17 cellular contexts compared by ENCODE assay signal in the genomic region with DNA sequence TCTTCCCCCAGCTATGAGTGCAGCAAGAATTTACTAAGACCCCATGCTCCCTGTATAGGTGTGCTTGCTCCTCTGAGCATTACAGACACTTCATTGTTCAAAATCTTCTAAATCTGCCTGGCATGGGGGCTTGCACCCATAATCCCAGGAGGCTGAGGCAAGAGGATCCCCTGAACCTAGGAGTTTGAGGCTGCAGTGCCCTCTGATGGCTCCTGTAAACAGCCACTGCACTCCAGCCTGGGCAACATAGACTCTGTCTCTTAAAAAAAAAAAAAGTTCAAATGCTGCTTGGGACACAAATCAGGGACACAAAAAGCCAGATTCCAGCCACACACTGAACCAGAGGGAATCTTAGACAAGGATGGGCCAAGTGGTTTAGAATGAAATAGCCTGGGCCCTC. TPM values are rescaled to one million over a fixed set of nuclear protein-coding genes. Genes with fewer than 3 reads are reported as not detected.
DNase-seq lines count a peak whose midpoint lies in the region; ATAC-seq, FAIRE-seq and TF ChIP-seq lines count a peak whose summit lies in the region.
"Had no signal": no experiment of that assay in that cellular context is flagged by ENCODE, and none has a peak within 500 bp of the region (broad histone marks: within the 10 kb centered on the region; RNA-seq: fewer than 3 reads in every experiment).

No MANE protein-coding gene starts in this region.

- BruUV-seq in HepG2 (replicated peaks; lab: Mats Ljungman, UMichigan): no TSS peak

- TF ChIP-seq EP300 in HepG2 (IDR thresholded peaks at IDR 0.05; ENCODE audit: low read depth in 2 of 2, low read length in 2 of 2) (no peak), HepG2 (CRISPR knock-in tag; IDR thresholded peaks at IDR 0.05; ENCODE audit: borderline replicate concordance) (no peak)

- no peak for FAIRE-seq in HepG2 (lab: Jason Lieb, UNC)

- H4K20me1 ChIP-seq in HepG2 (ENCODE audit: insufficient read depth, low read length): peaks cover 4% of the 10 kb centered on the region; the same call in 1 of the 2 replicates

- H3K4me3 ChIP-seq in HepG2 (replicated peaks in 1 of 3; ENCODE audit: insufficient read depth in 1 of 3, low read depth in 2 of 3, low read length in 3 of 3): no peak overlapping the region
- no peak overlapping the region for H3K4me3 ChIP-seq in right lobe of liver
- no peak overlapping the region for H3K4me3 ChIP-seq in epithelial cell of proximal tubule (ENCODE audit: low read depth, low read length)

- no peak overlapping the region for H3K9ac ChIP-seq in HepG2 (ENCODE audit: insufficient read depth, low read depth, low read length)

- H3K27me3 ChIP-seq in HepG2 (ENCODE audit: control insufficient read depth in 1 of 2, insufficient read depth in 2 of 2, low read length in 2 of 2) (0 out of 5 replicates have a peak, but pooled peaks cover 0 to 4% of the 10 kb centered on the region in 2 experiments), right lobe of liver (no peaks in the 10 kb centered on the region)

- no peak overlapping the region for H2AFZ ChIP-seq in HepG2 (ENCODE audit: low read length)

- ATAC-seq in HepG2: no peak
- ATAC-seq in right lobe of liver: no peak
- ATAC-seq in GM21381 (IDR thresholded peaks at IDR 0.05; ENCODE audit: unreplicated experiment): no peak
- ATAC-seq: activated naive CD8-positive, alpha-beta T cell treated with anti-CD3 and anti-CD28 coated beads, Interleukin-2, amount 50 U/mL, for 24 hours had no signal

- in situ Hi-C loops in HepG2 (cut with HindIII; ENCODE audit: extremely low pct_ligation_motif_present, low pct_unique_long_range_greater_than_20kb): no loop called here

- H3K9me3 ChIP-seq in HepG2 (ENCODE audit: low read length) (no peaks in the 10 kb centered on the region), right lobe of liver (no peaks in the 10 kb centered on the region)

- CTCF ChIA-PET in HepG2 (lab: Yijun Ruan, JAX; ENCODE audit: low intra/inter-chr PET ratio, low total read pairs): interaction anchor here (1.0 kb wide), 1 partner anchor 41 kb away, joined by 3 read pairs; no protein-coding TSS in a partner anchor

- H3K79me2 ChIP-seq in HepG2 (ENCODE audit: insufficient read depth, low read length): peaks cover 6% of the 10 kb centered on the region

- TF ChIP-seq CTCF in HepG2 (CRISPR knock-in tag; IDR thresholded peaks at IDR 0.05): peak; percentile 58
- peak in 1 of 4 donors; percentile 9 for TF ChIP-seq CTCF in right lobe of liver (IDR thresholded peaks at IDR 0.05)
- TF ChIP-seq CTCF in epithelial cell of proximal tubule (conservative IDR thresholded peaks at IDR 0.05; ENCODE audit: low read depth, low read length): peak; percentile 49

- TF ChIP-seq RAD21 in HepG2 (CRISPR knock-in tag; IDR thresholded peaks at IDR 0.05): no peak

- POLR2A ChIA-PET in HepG2 (lab: Yijun Ruan, JAX): no interaction called here

- H3K36me3 ChIP-seq in HepG2 (replicated peaks in 1 of 2; ENCODE audit: control insufficient read depth in 1 of 2, insufficient read depth in 2 of 2, low read length in 2 of 2): no peaks in the 10 kb centered on the region
- H3K36me3 ChIP-seq in right lobe of liver: no peaks in the 10 kb centered on the region

- H3K4me1 ChIP-seq in HepG2 (ENCODE audit: insufficient read depth, low read length) (peaks cover 37% of the 10 kb centered on the region), right lobe of liver (peaks cover 0 to 14% (median 2%) of the 10 kb centered on the region in 4 donors)

- no peak overlapping the region for H3K4me2 ChIP-seq in HepG2 (ENCODE audit: low read depth, low read length)

- TF ChIP-seq POLR2A in HepG2 (IDR thresholded peaks at IDR 0.05; ENCODE audit: insufficient read depth in 1 of 2, low read depth in 2 of 2, low read length in 2 of 2): no peak
- TF ChIP-seq POLR2A in right lobe of liver (IDR thresholded peaks at IDR 0.05): no peak

- intact Hi-C loops in HepG2 (cut with micrococcal nuclease; ENCODE audit: unreplicated experiment): no loop called here
- intact Hi-C loops in right lobe of liver (cut with DNase I): loop anchor here in 1 of 2 donors (5.0 kb wide), 1 partner anchor 50 kb away; no protein-coding TSS in a partner anchor

- H3K27ac ChIP-seq in HepG2 (ENCODE audit: extremely low read length, insufficient read depth, low read length): no peak overlapping the region
- H3K27ac ChIP-seq in right lobe of liver: no peak overlapping the region

- DNase-seq in HepG2 (ENCODE audit: low spot score) (no peak), right lobe of liver (no peak), RPMI8226 (peak; percentile 44), epithelial cell of proximal tubule (ENCODE audit: low read depth) (no peak), NCI-H2196 treated with DMSO at 0.1 percent for 48 hours (lab: John Stamatoyannopoulos, UW; ENCODE audit: unreplicated experiment) (no peak), ureter (ENCODE audit: low spot score) (no peak)
- DNase-seq in activated CD4-positive, CD25-positive, alpha-beta regulatory T cell treated with anti-CD3 and anti-CD28 coated beads, Interleukin-2, amount 50 U/mL, for 72 hours: no peak
- DNase-seq: activated naive CD8-positive, alpha-beta T cell treated with anti-CD3 and anti-CD28 coated beads, Interleukin-2, amount 50 U/mL, for 24 hours; C1 segment of cervical spinal cord; cortex of kidney; foreskin melanocyte; GF-D8; immature natural killer cell; NCI-H2081 treated with DMSO at 0.1 percent for 48 hours; stimulated activated CD4-positive, alpha-beta T cell treated with anti-CD3 and anti-CD28 coated beads, Interleukin-2, amount 100 ng/mL, for 48 hours; stimulated activated naive CD4-positive, alpha-beta T cell had no signal

RNA-seq across cellular contexts. Expression of a gene that starts 3.4 kb away (rescaled TPM):
- total RNA-seq in HepG2 (2016; rRNA removed; fragmentation: Illumina TruSeq; extraction: Trizol) (33.0 and 43.2 TPM in 2 replicates), right lobe of liver (10 to 100 TPM; 10.8 to 19.7 (median 14.1) TPM), epithelial cell of proximal tubule (80.3 and 82.0 TPM in 2 replicates), ureter (19.1 TPM)
- 11.5 and 12.1 TPM in 2 replicates for total RNA-seq in HepG2 (2016; cell fraction: cytosol; rRNA removed; fragmentation: Illumina TruSeq; extraction: Trizol; ENCODE audit: low read depth)
- total RNA-seq in HepG2 (2016; cell fraction: insoluble cytoplasmic fraction; rRNA removed; fragmentation: Illumina TruSeq; extraction: Trizol): 34.5 and 39.6 TPM in 2 replicates
- total RNA-seq in HepG2 (2016; cell fraction: membrane; rRNA removed; fragmentation: Illumina TruSeq; extraction: Trizol): 19.5 and 22.7 TPM in 2 replicates
- total RNA-seq in HepG2 (2016; cell fraction: nucleus; rRNA removed; fragmentation: Illumina TruSeq; extraction: Trizol): 16.0 and 18.3 TPM in 2 replicates
- 47.6 and 55.8 TPM in 2 replicates for polyA plus RNA-seq in HepG2 (2011; rRNA removed)
- polyA plus RNA-seq in HepG2 (2011; cell fraction: cytosol; rRNA removed): 41.0 and 59.2 TPM in 2 replicates
- polyA plus RNA-seq in HepG2 (2011; cell fraction: nucleus; rRNA removed): 29.4 and 30.1 TPM in 2 replicates
- 30.1 and 36.4 TPM in 2 replicates for polyA plus RNA-seq in HepG2 (2012)
- polyA plus RNA-seq in HepG2 (2016; cell fraction: cytosol; fragmentation: Illumina TruSeq; extraction: Trizol; ENCODE audit: low read depth): 25.5 and 27.1 TPM in 2 replicates
- polyA plus RNA-seq in HepG2 (2016; cell fraction: insoluble cytoplasmic fraction; fragmentation: Illumina TruSeq; extraction: Trizol; ENCODE audit: low read depth): 80.5 and 96.2 TPM in 2 replicates
- 36.8 and 37.9 TPM in 2 replicates for polyA plus RNA-seq in HepG2 (2016; cell fraction: membrane; fragmentation: Illumina TruSeq; extraction: Trizol; ENCODE audit: low read depth)
- 47.6 and 48.4 TPM in 2 replicates for polyA plus RNA-seq in HepG2 (2016; cell fraction: nucleus; fragmentation: Illumina TruSeq; extraction: Trizol; ENCODE audit: insufficient read depth, low read depth)
- polyA minus RNA-seq in HepG2 (2011; rRNA and poly(A)+ RNA removed; ENCODE audit: low replicate concordance): 55.4 and 66.9 TPM in 2 replicates
- 14.3 and 18.7 TPM in 2 replicates for polyA minus RNA-seq in HepG2 (2011; cell fraction: cytosol; rRNA and poly(A)+ RNA removed)
- polyA minus RNA-seq in HepG2 (2011; cell fraction: nucleus; rRNA and poly(A)+ RNA removed): 8.0 and 8.6 TPM in 2 replicates

RNA-seq across cellular contexts. Expression of a gene that starts 22.7 kb away (rescaled TPM):
- total RNA-seq in HepG2 (2016; rRNA removed; fragmentation: Illumina TruSeq; extraction: Trizol) (0.10 and 0.11 TPM in 2 replicates), right lobe of liver (1 to 10 TPM in 1 of 6 experiments, under 1 TPM in 2, not detected in 3; 0.27 to 1.2 (median 0.68) TPM), epithelial cell of proximal tubule (3.0 and 6.2 TPM in 2 replicates), ureter (2.1 TPM)
- 0.30 TPM in 1 of 2 replicates, not detected in the other for total RNA-seq in HepG2 (2016; cell fraction: cytosol; rRNA removed; fragmentation: Illumina TruSeq; extraction: Trizol; ENCODE audit: low read depth)
- total RNA-seq in HepG2 (2016; cell fraction: insoluble cytoplasmic fraction; rRNA removed; fragmentation: Illumina TruSeq; extraction: Trizol): 0.11 and 0.13 TPM in 2 replicates
- 0.07 and 0.28 TPM in 2 replicates for total RNA-seq in HepG2 (2016; cell fraction: membrane; rRNA removed; fragmentation: Illumina TruSeq; extraction: Trizol)
- 0.12 TPM in 1 of 2 replicates, not detected in the other for total RNA-seq in HepG2 (2016; cell fraction: nucleus; rRNA removed; fragmentation: Illumina TruSeq; extraction: Trizol)
- polyA plus RNA-seq in HepG2 (2011; rRNA removed): 0.13 and 0.17 TPM in 2 replicates
- polyA plus RNA-seq in HepG2 (2011; cell fraction: cytosol; rRNA removed): 0.09 and 0.15 TPM in 2 replicates
- polyA plus RNA-seq in HepG2 (2011; cell fraction: nucleus; rRNA removed): 0.06 and 0.10 TPM in 2 replicates
- polyA plus RNA-seq in HepG2 (2012): not detected in 2 replicates
- polyA plus RNA-seq in HepG2 (2016; cell fraction: cytosol; fragmentation: Illumina TruSeq; extraction: Trizol; ENCODE audit: low read depth): not detected in 2 replicates
- 0.05 TPM in 1 of 2 replicates, not detected in the other for polyA plus RNA-seq in HepG2 (2016; cell fraction: insoluble cytoplasmic fraction; fragmentation: Illumina TruSeq; extraction: Trizol; ENCODE audit: low read depth)
- polyA plus RNA-seq in HepG2 (2016; cell fraction: membrane; fragmentation: Illumina TruSeq; extraction: Trizol; ENCODE audit: low read depth): 0.03 TPM in 1 of 2 replicates, not detected in the other
- polyA plus RNA-seq in HepG2 (2016; cell fraction: nucleus; fragmentation: Illumina TruSeq; extraction: Trizol; ENCODE audit: insufficient read depth, low read depth): 0.11 and 0.14 TPM in 2 replicates
- polyA minus RNA-seq in HepG2 (2011; rRNA and poly(A)+ RNA removed; ENCODE audit: low replicate concordance): 0.02 and 1.8 TPM in 2 replicates
- polyA minus RNA-seq in HepG2 (2011; cell fraction: cytosol; rRNA and poly(A)+ RNA removed): not detected in 2 replicates
- polyA minus RNA-seq in HepG2 (2011; cell fraction: nucleus; rRNA and poly(A)+ RNA removed): 0.25 TPM in 1 of 2 replicates, not detected in the other
- polyA plus RNA-seq: immature natural killer cell had no signal

RNA-seq across cellular contexts. Expression of a gene that starts 27.6 kb away (rescaled TPM):
- total RNA-seq in HepG2 (2016; rRNA removed; fragmentation: Illumina TruSeq; extraction: Trizol) (38.5 and 48.6 TPM in 2 replicates), right lobe of liver (100 to 1,000 TPM in 4 of 6 experiments, 10 to 100 TPM in 2; 81.6 to 149 (median 120) TPM), epithelial cell of proximal tubule (not detected in 2 replicates), ureter (6.2 TPM)
- total RNA-seq in HepG2 (2016; cell fraction: cytosol; rRNA removed; fragmentation: Illumina TruSeq; extraction: Trizol; ENCODE audit: low read depth): 15.9 and 20.3 TPM in 2 replicates
- total RNA-seq in HepG2 (2016; cell fraction: insoluble cytoplasmic fraction; rRNA removed; fragmentation: Illumina TruSeq; extraction: Trizol): 39.4 and 50.9 TPM in 2 replicates
- 30.5 and 39.8 TPM in 2 replicates for total RNA-seq in HepG2 (2016; cell fraction: membrane; rRNA removed; fragmentation: Illumina TruSeq; extraction: Trizol)
- total RNA-seq in HepG2 (2016; cell fraction: nucleus; rRNA removed; fragmentation: Illumina TruSeq; extraction: Trizol): 25.3 and 27.5 TPM in 2 replicates
- polyA plus RNA-seq in HepG2 (2011; rRNA removed): 54.2 and 70.4 TPM in 2 replicates
- 65.1 and 100 TPM in 2 replicates for polyA plus RNA-seq in HepG2 (2011; cell fraction: cytosol; rRNA removed)
- polyA plus RNA-seq in HepG2 (2011; cell fraction: nucleus; rRNA removed): 169 and 184 TPM in 2 replicates
- 112 and 113 TPM in 2 replicates for polyA plus RNA-seq in HepG2 (2012)
- polyA plus RNA-seq in HepG2 (2016; cell fraction: cytosol; fragmentation: Illumina TruSeq; extraction: Trizol; ENCODE audit: low read depth): 30.4 and 34.2 TPM in 2 replicates
- 72.8 and 91.0 TPM in 2 replicates for polyA plus RNA-seq in HepG2 (2016; cell fraction: insoluble cytoplasmic fraction; fragmentation: Illumina TruSeq; extraction: Trizol; ENCODE audit: low read depth)
- polyA plus RNA-seq in HepG2 (2016; cell fraction: membrane; fragmentation: Illumina TruSeq; extraction: Trizol; ENCODE audit: low read depth): 46.8 and 50.8 TPM in 2 replicates
- polyA plus RNA-seq in HepG2 (2016; cell fraction: nucleus; fragmentation: Illumina TruSeq; extraction: Trizol; ENCODE audit: insufficient read depth, low read depth): 64.4 and 66.2 TPM in 2 replicates
- 1.7 and 92.7 TPM in 2 replicates for polyA minus RNA-seq in HepG2 (2011; rRNA and poly(A)+ RNA removed; ENCODE audit: low replicate concordance)
- 102 and 107 TPM in 2 replicates for polyA minus RNA-seq in HepG2 (2011; cell fraction: cytosol; rRNA and poly(A)+ RNA removed)
- 35.1 and 39.9 TPM in 2 replicates for polyA minus RNA-seq in HepG2 (2011; cell fraction: nucleus; rRNA and poly(A)+ RNA removed)
- polyA plus RNA-seq: immature natural killer cell had no signal
